Comparison of ENCODE assay signal across 1 cellular context in the genomic region with DNA sequence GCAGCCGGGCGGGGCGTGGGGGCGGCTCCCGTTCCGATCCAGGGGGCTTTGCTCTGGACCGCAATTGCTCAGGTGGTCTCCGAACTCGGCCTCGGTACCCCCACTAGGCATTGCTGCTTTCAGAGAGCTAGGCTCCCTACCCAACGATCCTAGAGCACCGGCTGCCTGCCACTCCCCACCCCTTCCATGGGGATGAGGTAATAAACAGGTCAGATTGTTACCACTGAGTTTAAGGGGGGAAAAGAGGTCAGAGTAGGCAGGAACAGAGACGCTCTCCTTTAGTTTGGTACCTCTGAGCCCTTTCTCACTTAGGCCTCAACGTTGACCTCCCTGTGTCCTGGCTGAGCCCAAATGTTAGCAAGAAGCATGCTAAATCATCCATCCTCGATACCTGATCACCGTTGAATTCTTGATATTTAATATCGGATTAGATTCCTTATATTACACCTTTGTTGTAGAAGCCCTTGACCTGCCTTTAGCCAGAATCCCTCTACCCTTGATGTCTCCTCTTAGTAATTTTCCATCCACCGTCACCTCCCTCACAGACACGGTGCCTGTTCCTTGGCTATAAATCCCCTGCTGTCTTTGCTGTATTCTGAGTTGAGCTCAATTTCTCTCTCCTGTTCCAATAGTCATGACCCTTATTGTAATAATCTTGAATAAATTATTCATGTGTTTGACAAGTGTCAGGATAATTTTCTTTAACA.
TF ChIP-seq lines count a peak whose summit lies in the region.

No MANE protein-coding gene starts in this region.

TF ChIP-seq in GM23338, 12 proteins besides CTCF, POLR2A, EP300 and RAD21 (continued from another document):
- TF ChIP-seq, protein P1, sequence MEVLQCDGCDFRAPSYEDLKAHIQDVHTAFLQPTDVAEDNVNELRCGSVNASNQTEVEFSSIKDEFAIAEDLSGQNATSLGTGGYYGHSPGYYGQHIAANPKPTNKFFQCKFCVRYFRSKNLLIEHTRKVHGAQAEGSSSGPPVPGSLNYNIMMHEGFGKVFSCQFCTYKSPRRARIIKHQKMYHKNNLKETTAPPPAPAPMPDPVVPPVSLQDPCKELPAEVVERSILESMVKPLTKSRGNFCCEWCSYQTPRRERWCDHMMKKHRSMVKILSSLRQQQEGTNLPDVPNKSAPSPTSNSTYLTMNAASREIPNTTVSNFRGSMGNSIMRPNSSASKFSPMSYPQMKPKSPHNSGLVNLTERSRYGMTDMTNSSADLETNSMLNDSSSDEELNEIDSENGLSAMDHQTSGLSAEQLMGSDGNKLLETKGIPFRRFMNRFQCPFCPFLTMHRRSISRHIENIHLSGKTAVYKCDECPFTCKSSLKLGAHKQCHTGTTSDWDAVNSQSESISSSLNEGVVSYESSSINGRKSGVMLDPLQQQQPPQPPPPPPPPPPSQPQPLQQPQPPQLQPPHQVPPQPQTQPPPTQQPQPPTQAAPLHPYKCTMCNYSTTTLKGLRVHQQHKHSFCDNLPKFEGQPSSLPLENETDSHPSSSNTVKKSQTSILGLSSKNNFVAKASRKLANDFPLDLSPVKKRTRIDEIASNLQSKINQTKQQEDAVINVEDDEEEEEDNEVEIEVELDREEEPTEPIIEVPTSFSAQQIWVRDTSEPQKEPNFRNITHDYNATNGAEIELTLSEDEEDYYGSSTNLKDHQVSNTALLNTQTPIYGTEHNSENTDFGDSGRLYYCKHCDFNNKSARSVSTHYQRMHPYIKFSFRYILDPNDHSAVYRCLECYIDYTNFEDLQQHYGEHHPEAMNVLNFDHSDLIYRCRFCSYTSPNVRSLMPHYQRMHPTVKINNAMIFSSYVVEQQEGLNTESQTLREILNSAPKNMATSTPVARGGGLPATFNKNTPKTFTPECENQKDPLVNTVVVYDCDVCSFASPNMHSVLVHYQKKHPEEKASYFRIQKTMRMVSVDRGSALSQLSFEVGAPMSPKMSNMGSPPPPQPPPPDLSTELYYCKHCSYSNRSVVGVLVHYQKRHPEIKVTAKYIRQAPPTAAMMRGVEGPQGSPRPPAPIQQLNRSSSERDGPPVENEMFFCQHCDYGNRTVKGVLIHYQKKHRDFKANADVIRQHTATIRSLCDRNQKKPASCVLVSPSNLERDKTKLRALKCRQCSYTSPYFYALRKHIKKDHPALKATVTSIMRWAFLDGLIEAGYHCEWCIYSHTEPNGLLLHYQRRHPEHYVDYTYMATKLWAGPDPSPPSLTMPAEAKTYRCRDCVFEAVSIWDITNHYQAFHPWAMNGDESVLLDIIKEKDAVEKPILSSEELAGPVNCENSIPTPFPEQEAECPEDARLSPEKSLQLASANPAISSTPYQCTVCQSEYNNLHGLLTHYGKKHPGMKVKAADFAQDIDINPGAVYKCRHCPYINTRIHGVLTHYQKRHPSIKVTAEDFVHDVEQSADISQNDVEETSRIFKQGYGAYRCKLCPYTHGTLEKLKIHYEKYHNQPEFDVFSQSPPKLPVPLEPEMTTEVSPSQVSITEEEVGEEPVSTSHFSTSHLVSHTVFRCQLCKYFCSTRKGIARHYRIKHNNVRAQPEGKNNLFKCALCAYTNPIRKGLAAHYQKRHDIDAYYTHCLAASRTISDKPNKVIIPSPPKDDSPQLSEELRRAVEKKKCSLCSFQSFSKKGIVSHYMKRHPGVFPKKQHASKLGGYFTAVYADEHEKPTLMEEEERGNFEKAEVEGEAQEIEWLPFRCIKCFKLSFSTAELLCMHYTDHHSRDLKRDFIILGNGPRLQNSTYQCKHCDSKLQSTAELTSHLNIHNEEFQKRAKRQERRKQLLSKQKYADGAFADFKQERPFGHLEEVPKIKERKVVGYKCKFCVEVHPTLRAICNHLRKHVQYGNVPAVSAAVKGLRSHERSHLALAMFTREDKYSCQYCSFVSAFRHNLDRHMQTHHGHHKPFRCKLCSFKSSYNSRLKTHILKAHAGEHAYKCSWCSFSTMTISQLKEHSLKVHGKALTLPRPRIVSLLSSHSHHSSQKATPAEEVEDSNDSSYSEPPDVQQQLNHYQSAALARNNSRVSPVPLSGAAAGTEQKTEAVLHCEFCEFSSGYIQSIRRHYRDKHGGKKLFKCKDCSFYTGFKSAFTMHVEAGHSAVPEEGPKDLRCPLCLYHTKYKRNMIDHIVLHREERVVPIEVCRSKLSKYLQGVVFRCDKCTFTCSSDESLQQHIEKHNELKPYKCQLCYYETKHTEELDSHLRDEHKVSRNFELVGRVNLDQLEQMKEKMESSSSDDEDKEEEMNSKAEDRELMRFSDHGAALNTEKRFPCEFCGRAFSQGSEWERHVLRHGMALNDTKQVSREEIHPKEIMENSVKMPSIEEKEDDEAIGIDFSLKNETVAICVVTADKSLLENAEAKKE (CRISPR knock-in tag; IDR thresholded peaks at IDR 0.05), result no peak
- peak; percentile 60; the same call in 1 of the 2 replicates for TF ChIP-seq POLR2AphosphoS5 (IDR thresholded peaks at IDR 0.05; ENCODE audit: low read depth)
